In the genomic region with DNA sequence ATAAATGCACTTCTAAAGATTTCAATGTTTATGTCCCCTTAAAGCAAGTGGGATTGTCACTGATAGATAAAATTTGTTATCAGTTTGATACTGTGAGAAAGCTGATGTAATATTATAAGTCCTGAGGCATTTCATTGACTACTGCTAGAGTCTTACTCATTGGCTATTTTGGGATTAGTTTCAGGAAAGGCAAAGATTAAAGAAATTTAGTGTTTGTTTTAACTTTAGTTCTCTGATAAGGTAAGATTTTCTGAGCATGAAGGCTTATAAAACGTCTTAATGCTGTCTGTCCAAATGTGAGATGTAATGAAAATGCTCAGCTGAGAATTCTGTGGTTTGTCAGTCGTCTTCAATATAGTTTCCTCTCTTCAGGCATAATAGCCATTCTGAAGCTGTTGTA, we compare ENCODE assay signal across 19 cellular contexts.
"Had no signal": no experiment of that assay in that cellular context is flagged by ENCODE, and none has a peak within 500 bp of the region (broad histone marks: within the 10 kb centered on the region; RNA-seq: fewer than 3 reads in every experiment).

No MANE protein-coding gene starts in this region.

- H3K27ac ChIP-seq: colonic mucosa, gastrocnemius medialis, left ventricle myocardium inferior, lower lobe of right lung, neutrophil, testis, tibial nerve, upper lobe of right lung had no signal

- H3K9me3 ChIP-seq: gastrocnemius medialis, left ventricle myocardium inferior, lower lobe of right lung, neutrophil, testis, tibial nerve, upper lobe of right lung had no signal

- H3K4me3 ChIP-seq: colonic mucosa, gastrocnemius medialis, left ventricle myocardium inferior, lower lobe of right lung, testis, tibial nerve, upper lobe of right lung had no signal

- H3K27me3 ChIP-seq: colonic mucosa, gastrocnemius medialis, neutrophil, testis, tibial nerve, upper lobe of right lung had no signal

- DNase-seq: colonic mucosa; dermis blood vessel endothelial cell; endodermal cell; erythroblast; gastrocnemius medialis; kidney; left cardiac atrium; left ventricle myocardium inferior; lower lobe of right lung; midbrain; posterior cingulate gyrus; stimulated activated CD4-positive, alpha-beta T cell treated with anti-CD3 and anti-CD28 coated beads, Interleukin-2, amount 100 ng/mL, for 24 hours; stimulated activated CD4-positive, alpha-beta T cell treated with anti-CD3 and anti-CD28 coated beads, Interleukin-4, amount 100 ng/mL, for 4 hours; stimulated activated naive B cell treated with anti-CD40 and anti-IgM and Interleukin-4, amounts not matched to agents 10 μg/mL and 1 μg/mL and 100 μg/mL, for 72 hours; stimulated activated naive CD8-positive, alpha-beta T cell treated with anti-CD3 and anti-CD28 coated beads, Interleukin-15, amount 100 ng/mL, for 72 hours; testis; upper lobe of right lung had no signal

- H3K4me1 ChIP-seq: colonic mucosa, gastrocnemius medialis, left ventricle myocardium inferior, lower lobe of right lung, testis, tibial nerve, upper lobe of right lung had no signal

- H3K36me3 ChIP-seq: colonic mucosa, gastrocnemius medialis, left ventricle myocardium inferior, lower lobe of right lung, neutrophil, tibial nerve, upper lobe of right lung had no signal
